In genomic region chr1:42682739-42683529, GRCh38 we compare ENCODE assay signal across 8 cellular contexts. TPM values are rescaled to one million over a fixed set of nuclear protein-coding genes. Genes with fewer than 3 reads are reported as not detected.
DNase-seq lines count a peak whose midpoint lies in the region; ATAC-seq and TF ChIP-seq lines count a peak whose summit lies in the region.

No MANE protein-coding gene starts in this region.

- H3K4me2 ChIP-seq in OCI-LY1 (ENCODE audit: low read length): peak overlapping the region; percentile 88

- H3K27ac ChIP-seq in AG04450 (ENCODE audit: low read depth, low read length) (no peak overlapping the region), OCI-LY1 (ENCODE audit: low read depth, low read length, poor library complexity, severe bottlenecking) (no peak overlapping the region), esophagus muscularis mucosa (replicated peaks in 1 of 4) (peak overlapping the region; percentile 96 to 99 (median 98)), muscle layer of duodenum (ENCODE audit: low read length) (peak overlapping the region; percentile 62)

- no peaks in the 10 kb centered on the region for H3K27me3 ChIP-seq in AG04450 (ENCODE audit: control insufficient read depth, insufficient read depth, low read length)
- no peaks in the 10 kb centered on the region for H3K27me3 ChIP-seq in OCI-LY1 (ENCODE audit: insufficient read depth, low read length)
- H3K27me3 ChIP-seq in esophagus muscularis mucosa: no peaks in the 10 kb centered on the region
- no peaks in the 10 kb centered on the region for H3K27me3 ChIP-seq in muscle layer of duodenum (ENCODE audit: low read depth, low read length)

- no peak for TF ChIP-seq EP300 in esophagus muscularis mucosa (IDR thresholded peaks at IDR 0.05)

- ATAC-seq in GM18909 (IDR thresholded peaks at IDR 0.05; ENCODE audit: poor library complexity, unreplicated experiment): peak; percentile 41
- ATAC-seq in HG03135 (IDR thresholded peaks at IDR 0.05; ENCODE audit: unreplicated experiment): peak; percentile 36

- 0% methylated on average over 5 of the region's 103 CpGs for WGBS in esophagus muscularis mucosa

- 0 out of 2 replicates have a peak, but pooled peaks cover 8% of the 10 kb centered on the region for H3F3A ChIP-seq in OCI-LY1 (ENCODE audit: insufficient read depth, low read length)

- no peak overlapping the region for H2AFZ ChIP-seq in OCI-LY1 (ENCODE audit: low read length)

- H3K4me1 ChIP-seq in OCI-LY1 (ENCODE audit: insufficient read depth, low read length, severe bottlenecking) (peaks cover 63% of the 10 kb centered on the region), esophagus muscularis mucosa (peaks cover 58 to 66% (median 63%) of the 10 kb centered on the region in 4 donors), muscle layer of duodenum (ENCODE audit: control insufficient read depth in 1 of 2, insufficient read depth in 2 of 2, low read length in 2 of 2) (peaks cover 21 to 55% of the 10 kb centered on the region in 2 donors)

- CTCF ChIA-PET in AG04450 (lab: Charles Lee): interaction anchor here (1.2 to 1.8 kb wide), 2 partner anchors 83 to 509 kb away, joined by 4 to 11 read pairs; partner anchors contain the start of gene P3H1

- peaks cover 50% of the 10 kb centered on the region for H3K36me3 ChIP-seq in OCI-LY1 (ENCODE audit: insufficient read depth, low read length)
- peaks cover 0 to 20% (median 2%) of the 10 kb centered on the region in 4 donors for H3K36me3 ChIP-seq in esophagus muscularis mucosa
- H3K36me3 ChIP-seq in muscle layer of duodenum (ENCODE audit: control insufficient read depth in 1 of 2, insufficient read depth in 2 of 2, low read length in 2 of 2): peaks cover 0 to 9% of the 10 kb centered on the region in 2 donors

- peak; percentile 36 for DNase-seq in AG04450 (ENCODE audit: low read depth, low spot score)
- DNase-seq in activated T-cell treated with anti-CD3 and anti-CD28 coated beads, Interleukin-2, amount 50 U/mL, for 1 hour: peak; percentile 68
- peak; percentile 92 for DNase-seq in esophagus muscularis mucosa (ENCODE audit: extremely low spot score)
- peak; percentile 21 to 65 for DNase-seq in stimulated activated CD8-positive, alpha-beta memory T cell treated with anti-CD3 and anti-CD28 coated beads, Interleukin-7, amount 100 ng/mL, for 4 hours (ENCODE audit: low read depth in 2 of 2)

- peaks cover 51% of the 10 kb centered on the region for H3K79me2 ChIP-seq in OCI-LY1 (ENCODE audit: insufficient read depth, low read length)

- H4K20me1 ChIP-seq in OCI-LY1 (ENCODE audit: insufficient read depth, low read length): peaks cover 9% of the 10 kb centered on the region

- H3K9me3 ChIP-seq in AG04450 (ENCODE audit: control insufficient read depth, insufficient read depth, low read length) (no peaks in the 10 kb centered on the region), OCI-LY1 (ENCODE audit: low read length) (no peaks in the 10 kb centered on the region), esophagus muscularis mucosa (no peaks in the 10 kb centered on the region), muscle layer of duodenum (ENCODE audit: control insufficient read depth in 1 of 2, low read length in 2 of 2) (no peaks in the 10 kb centered on the region)

- peak overlapping the region; percentile 88 for H3K4me3 ChIP-seq in AG04450 (ENCODE audit: low read depth, low read length)
- peak overlapping the region; percentile 81 for H3K4me3 ChIP-seq in OCI-LY1 (ENCODE audit: low read depth, low read length, poor library complexity, severe bottlenecking)
- H3K4me3 ChIP-seq in esophagus muscularis mucosa: peak overlapping the region; percentile 95 to 98 (median 96)
- H3K4me3 ChIP-seq in muscle layer of duodenum (ENCODE audit: low read depth in 1 of 2, low read length in 2 of 2): peak overlapping the region; percentile 87 to 88

- H3K9me2 ChIP-seq in OCI-LY1 (ENCODE audit: low read depth, low read length): no peaks in the 10 kb centered on the region

- peak; percentile 6 for TF ChIP-seq POLR2A in esophagus muscularis mucosa (IDR thresholded peaks at IDR 0.05; ENCODE audit: low read depth)

- POLR2A ChIA-PET in AG04450 (lab: Yijun Ruan, JAX): interaction anchor here (0.6 to 3.6 kb wide), 13 partner anchors 8 to 853 kb away, joined by 3 to 32 read pairs (median 3); partner anchors contain the start of genes C1orf50, P3H1 and PPIH

- peak overlapping the region; percentile 84 for H3K9ac ChIP-seq in OCI-LY1 (ENCODE audit: low read length)

- no peak for TF ChIP-seq CTCF in AG04450 (IDR thresholded peaks at IDR 0.05; ENCODE audit: low read depth, low read length)
- TF ChIP-seq CTCF in OCI-LY1 (IDR thresholded peaks at IDR 0.05; ENCODE audit: low read length): no peak
- no peak for TF ChIP-seq CTCF in esophagus muscularis mucosa (IDR thresholded peaks at IDR 0.05)

- intact Hi-C loops in esophagus muscularis mucosa (cut with DNase I): loop anchor here (2.0 to 10.0 kb wide), 3 partner anchors 74 to 348 kb away; partner anchors contain the start of genes CCDC30 and FOXJ3

RNA-seq across cellular contexts. Expression of gene YBX1, which starts 0.7 kb away (rescaled TPM):
- 599 and 636 TPM in 2 replicates for polyA plus RNA-seq in AG04450 (2011; rRNA removed)
- 444 and 490 TPM in 2 replicates for polyA minus RNA-seq in AG04450 (2011; rRNA and poly(A)+ RNA removed)
- total RNA-seq in esophagus muscularis mucosa: 100 to 1,000 TPM; 778 to 889 (median 812) TPM

RNA-seq across cellular contexts. Expression of gene PPIH, which starts 24.7 kb away (rescaled TPM):
- 25.8 and 36.1 TPM in 2 replicates for polyA plus RNA-seq in AG04450 (2011; rRNA removed)
- polyA minus RNA-seq in AG04450 (2011; rRNA and poly(A)+ RNA removed): 9.3 and 11.9 TPM in 2 replicates
- 10 to 100 TPM; 12.5 to 17.2 (median 15.0) TPM for total RNA-seq in esophagus muscularis mucosa

RNA-seq across cellular contexts. Expression of gene CLDN19, which starts 57.1 kb away (rescaled TPM):
- not detected in 2 replicates for polyA plus RNA-seq in AG04450 (2011; rRNA removed)
- polyA minus RNA-seq in AG04450 (2011; rRNA and poly(A)+ RNA removed): not detected in 2 replicates
- total RNA-seq in esophagus muscularis mucosa: 1 to 10 TPM in 2 of 4 donors, under 1 TPM in 1, not detected in 1; 0.99 to 1.9 (median 1.1) TPM

Comparison
In these comparisons a context has a peak if more than half of its experiments do, and no peak if none do; other contexts are left out.
1. DNase-seq: peak in every context shown above with its lines; median percentile 92 in esophagus muscularis mucosa; 68 in activated T-cell treated with anti-CD3 and anti-CD28 coated beads, Interleukin-2, amount 50 U/mL, for 1 hour; 43 in stimulated activated CD8-positive, alpha-beta memory T cell treated with anti-CD3 and anti-CD28 coated beads, Interleukin-7, amount 100 ng/mL, for 4 hours; 36 in AG04450.
2. H3K27ac ChIP-seq: peak in esophagus muscularis mucosa (4 of 4) and muscle layer of duodenum (single experiment); none in AG04450 (single experiment) and OCI-LY1 (single experiment).
3. Peak in every context shown above with its lines, with median percentiles within 50 percentile points of each other: H3K4me3 ChIP-seq.